Comparison of ENCODE assay signal across 1 cellular context in the genomic region with DNA sequence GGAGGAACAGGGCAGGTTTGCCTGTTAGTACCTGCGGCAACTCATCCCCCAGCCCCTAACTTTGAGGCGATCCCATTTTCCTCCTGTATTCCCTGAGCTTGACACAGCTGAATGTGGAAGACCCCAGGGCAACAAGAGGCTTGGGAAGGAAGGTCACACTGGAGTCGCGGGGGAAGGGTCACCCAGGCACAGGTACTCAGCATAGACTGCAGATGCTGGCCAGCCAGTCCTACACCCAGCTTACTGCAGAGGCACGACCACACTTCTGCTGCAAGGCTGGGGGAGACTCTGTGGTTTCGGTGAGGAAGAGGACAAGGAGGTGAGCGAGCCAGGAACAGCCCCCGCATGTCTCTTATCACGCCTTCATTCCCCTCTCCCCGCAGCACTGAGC.
TF ChIP-seq lines count a peak whose summit lies in the region.

No MANE protein-coding gene starts in this region.

TF ChIP-seq in GM12878, 131 proteins besides CTCF, POLR2A, EP300 and RAD21 (continued from another document):
- TF ChIP-seq BHLHE40 (IDR thresholded peaks at IDR 0.05; ENCODE audit: borderline replicate concordance in 1 of 2, low read depth in 2 of 2, low read length in 1 of 2): no peak
- TF ChIP-seq, protein P1, sequence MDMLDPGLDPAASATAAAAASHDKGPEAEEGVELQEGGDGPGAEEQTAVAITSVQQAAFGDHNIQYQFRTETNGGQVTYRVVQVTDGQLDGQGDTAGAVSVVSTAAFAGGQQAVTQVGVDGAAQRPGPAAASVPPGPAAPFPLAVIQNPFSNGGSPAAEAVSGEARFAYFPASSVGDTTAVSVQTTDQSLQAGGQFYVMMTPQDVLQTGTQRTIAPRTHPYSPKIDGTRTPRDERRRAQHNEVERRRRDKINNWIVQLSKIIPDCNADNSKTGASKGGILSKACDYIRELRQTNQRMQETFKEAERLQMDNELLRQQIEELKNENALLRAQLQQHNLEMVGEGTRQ (IDR thresholded peaks at IDR 0.05; ENCODE audit: borderline replicate concordance, low read depth, low read length): no peak
- no peak for TF ChIP-seq NR2C2 (IDR thresholded peaks at IDR 0.05; ENCODE audit: borderline replicate concordance, control insufficient read depth, insufficient read length, low read depth)
- TF ChIP-seq RUNX3 (IDR thresholded peaks at IDR 0.05; ENCODE audit: low read length): 0 out of 2 replicates have a peak, but pooled peaks have one; percentile 5
TF ChIP-seq in GM12878: peak in this region for 1.
